Comparison of ENCODE assay signal across 17 cellular contexts in the genomic region with DNA sequence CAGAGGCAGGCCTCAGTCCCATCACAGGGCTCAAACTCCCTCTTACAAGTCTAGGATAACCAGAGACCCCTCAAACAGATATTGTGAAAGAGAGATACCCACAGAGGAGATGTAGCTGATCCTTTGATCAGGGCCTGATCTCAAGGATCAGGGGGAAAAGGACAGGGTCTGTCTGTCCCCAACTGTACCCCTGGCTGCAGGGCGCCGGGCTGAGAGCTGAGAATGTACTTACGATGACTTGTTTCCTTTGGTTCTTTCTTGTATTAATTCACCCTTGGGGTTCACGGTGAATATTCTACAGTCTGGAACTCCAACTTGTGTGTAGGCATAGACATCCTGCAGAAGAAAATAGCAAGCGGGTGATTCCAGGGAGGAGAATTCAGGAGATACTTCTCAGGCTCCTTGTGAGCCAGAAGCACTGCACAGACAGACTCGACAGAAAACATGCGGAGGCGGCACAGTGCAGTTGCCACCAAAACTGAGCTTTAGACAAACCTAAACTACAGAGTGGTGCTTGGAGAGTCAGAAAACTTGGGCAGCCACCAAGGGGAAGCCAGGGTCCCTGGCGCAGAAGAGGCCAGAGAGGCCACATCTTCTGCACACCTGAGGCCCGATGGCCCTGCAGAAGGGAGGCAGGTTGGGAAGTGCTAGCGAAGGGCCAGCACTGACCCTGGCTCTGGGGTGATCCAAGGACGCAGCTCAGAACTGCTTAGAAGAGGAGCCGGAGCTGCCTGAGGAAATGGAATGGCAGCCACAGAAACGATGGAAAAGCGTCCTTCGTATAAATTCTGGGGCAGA.
DNase-seq lines count a peak whose midpoint lies in the region; ATAC-seq, FAIRE-seq and TF ChIP-seq lines count a peak whose summit lies in the region.
"Had no signal": no experiment of that assay in that cellular context is flagged by ENCODE, and none has a peak within 500 bp of the region (broad histone marks: within the 10 kb centered on the region; RNA-seq: fewer than 3 reads in every experiment).

No MANE protein-coding gene starts in this region.

- CTCF ChIA-PET in activated CD8-positive, alpha-beta T cell treated with anti-CD3 and anti-CD28 coated beads for 36 hours (lab: Charles Lee): interaction anchor here (1.2 to 1.8 kb wide), 3 partner anchors 12 to 208 kb away, joined by 3 to 5 read pairs (median 4); no protein-coding TSS in a partner anchor

- no peak for ATAC-seq in activated CD8-positive, alpha-beta T cell treated with anti-CD3 and anti-CD28 coated beads for 36 hours
- ATAC-seq in lung (ENCODE audit: insufficient read depth, low FRiP score): no peak
- ATAC-seq: K562 had no signal

- no peaks in the 10 kb centered on the region for H3K27me3 ChIP-seq in lung (ENCODE audit: control insufficient read depth, insufficient read depth)
- no peaks in the 10 kb centered on the region for H3K27me3 ChIP-seq in suprapubic skin

- H3K9me3 Mint-ChIP-seq in activated naive CD4-positive, alpha-beta T cell treated with anti-CD3 and anti-CD28 coated beads, Interleukin-2, amount 50 U/mL, for 24 hours: no peaks in the 10 kb centered on the region
- H3K9me3 Mint-ChIP-seq in activated CD8-positive, alpha-beta T cell treated with anti-CD3 and anti-CD28 coated beads for 36 hours: no peaks in the 10 kb centered on the region
- H3K9me3 Mint-ChIP-seq: activated CD4-positive, alpha-beta T cell treated with anti-CD3 and anti-CD28 coated beads, Interleukin-2, amount 10 ng/mL, durations not matched to agents 24 days and 14 days had no signal

- peaks cover 28 to 55% of the 10 kb centered on the region in 2 donors for H3K36me3 ChIP-seq in lung (ENCODE audit: control insufficient read depth in 2 of 2, insufficient read depth in 2 of 2, low read length in 2 of 2)
- H3K36me3 ChIP-seq in suprapubic skin: peaks cover 56% of the 10 kb centered on the region

- peak overlapping the region; percentile 30 for H3K27ac Mint-ChIP-seq in activated naive CD4-positive, alpha-beta T cell treated with anti-CD3 and anti-CD28 coated beads, Interleukin-2, amount 50 U/mL, for 24 hours
- H3K27ac Mint-ChIP-seq in activated CD8-positive, alpha-beta T cell treated with anti-CD3 and anti-CD28 coated beads for 36 hours: peak overlapping the region; percentile 58
- H3K27ac Mint-ChIP-seq: activated CD4-positive, alpha-beta T cell treated with anti-CD3 and anti-CD28 coated beads, Interleukin-2, amount 10 ng/mL, durations not matched to agents 24 days and 14 days had no signal

- H3K27ac ChIP-seq in lung (ENCODE audit: low read depth in 1 of 2, low read length in 1 of 2) (no peak overlapping the region), suprapubic skin (no peak overlapping the region)

- no peaks in the 10 kb centered on the region for H3K27me3 Mint-ChIP-seq in activated naive CD4-positive, alpha-beta T cell treated with anti-CD3 and anti-CD28 coated beads, Interleukin-2, amount 50 U/mL, for 24 hours
- H3K27me3 Mint-ChIP-seq in activated CD8-positive, alpha-beta T cell treated with anti-CD3 and anti-CD28 coated beads for 36 hours: no peaks in the 10 kb centered on the region
- H3K27me3 Mint-ChIP-seq: activated CD4-positive, alpha-beta T cell treated with anti-CD3 and anti-CD28 coated beads, Interleukin-2, amount 10 ng/mL, durations not matched to agents 24 days and 14 days had no signal

- WGBS in lung, 2 donors: 96% methylated on average over 16 of the region's 16 CpGs
- 87% methylated on average over 16 of the region's 16 CpGs for WGBS in suprapubic skin

- intact Hi-C loops in activated CD8-positive, alpha-beta T cell treated with anti-CD3 and anti-CD28 coated beads for 36 hours (cut with micrococcal nuclease): no loop called here

- peaks cover 15% of the 10 kb centered on the region for H3K36me3 Mint-ChIP-seq in activated naive CD4-positive, alpha-beta T cell treated with anti-CD3 and anti-CD28 coated beads, Interleukin-2, amount 50 U/mL, for 24 hours
- peaks cover 77% of the 10 kb centered on the region for H3K36me3 Mint-ChIP-seq in activated CD8-positive, alpha-beta T cell treated with anti-CD3 and anti-CD28 coated beads for 36 hours (ENCODE audit: low read depth)

- H3K4me1 Mint-ChIP-seq in activated naive CD4-positive, alpha-beta T cell treated with anti-CD3 and anti-CD28 coated beads, Interleukin-2, amount 50 U/mL, for 24 hours: peaks cover 20% of the 10 kb centered on the region
- H3K4me1 Mint-ChIP-seq in activated CD8-positive, alpha-beta T cell treated with anti-CD3 and anti-CD28 coated beads for 36 hours (ENCODE audit: low read depth): peaks cover 28% of the 10 kb centered on the region

- POLR2A ChIA-PET in activated CD8-positive, alpha-beta T cell treated with anti-CD3 and anti-CD28 coated beads for 36 hours (lab: Charles Lee): interaction anchor here (0.7 to 2.5 kb wide), 3 partner anchors 10 to 97 kb away, joined by 3 to 13 read pairs (median 5); no protein-coding TSS in a partner anchor

- no peak overlapping the region for H3K4me3 Mint-ChIP-seq in activated naive CD4-positive, alpha-beta T cell treated with anti-CD3 and anti-CD28 coated beads, Interleukin-2, amount 50 U/mL, for 24 hours
- no peak overlapping the region for H3K4me3 Mint-ChIP-seq in activated CD8-positive, alpha-beta T cell treated with anti-CD3 and anti-CD28 coated beads for 36 hours
- H3K4me3 Mint-ChIP-seq: activated CD4-positive, alpha-beta T cell treated with anti-CD3 and anti-CD28 coated beads, Interleukin-2, amount 10 ng/mL, durations not matched to agents 24 days and 14 days had no signal

- DNase-seq in activated naive CD4-positive, alpha-beta T cell treated with Interleukin-2 at 50 U/mL for 16 hours: no peak
- no peak for DNase-seq in activated CD8-positive, alpha-beta T cell treated with anti-CD3 and anti-CD28 coated beads for 36 hours
- DNase-seq in lung (ENCODE audit: low spot score): peak; percentile 18
- peak; percentile 42 for DNase-seq in superior temporal gyrus (ENCODE audit: extremely low spot score)
- DNase-seq in suprapubic skin (ENCODE audit: low spot score in 2 of 2): no peak
- no peak for DNase-seq in HTR-8/SVneo (ENCODE audit: insufficient read length, low spot score)
- DNase-seq in GF-D8 (lab: John Stamatoyannopoulos, UW): no peak
- DNase-seq: activated CD4-positive, alpha-beta T cell treated with anti-CD3 and anti-CD28 coated beads, Interleukin-2, amount 10 ng/mL, durations not matched to agents 24 days and 14 days; central memory CD4-positive, alpha-beta T cell; COR-L47; EL; midbrain; NCI-H187 treated with DMSO at 0.1 percent for 48 hours; NCI-H446; stimulated activated CD4-positive, alpha-beta T cell treated with anti-CD3 and anti-CD28 coated beads, Interleukin-12 subunit alpha, Interleukin-12 subunit beta, amount 100 ng/mL, for 4 hours had no signal

- H3K4me3 ChIP-seq in lung: no peak overlapping the region
- no peak overlapping the region for H3K4me3 ChIP-seq in suprapubic skin
- H3K4me3 ChIP-seq: K562 had no signal

- no peak for FAIRE-seq in HTR-8/SVneo (lab: Jason Lieb, UNC)
- FAIRE-seq: K562 had no signal

- no peak for TF ChIP-seq POLR2A in suprapubic skin (IDR thresholded peaks at IDR 0.05)

- TF ChIP-seq CTCF in activated CD8-positive, alpha-beta T cell treated with anti-CD3 and anti-CD28 coated beads for 36 hours (IDR thresholded peaks at IDR 0.05): no peak
- TF ChIP-seq CTCF in lung (IDR thresholded peaks at IDR 0.05; ENCODE audit: control extremely low read depth, extremely low read depth): no peak
- no peak for TF ChIP-seq CTCF in suprapubic skin (IDR thresholded peaks at IDR 0.05)

- no peak for TF ChIP-seq EP300 in suprapubic skin (IDR thresholded peaks at IDR 0.05)

- H3K4me1 ChIP-seq in lung (ENCODE audit: control insufficient read depth in 2 of 2, insufficient read depth in 2 of 2, low read length in 2 of 2) (no peaks in the 10 kb centered on the region), suprapubic skin (no peaks in the 10 kb centered on the region)

- H3K9me3 ChIP-seq in lung (ENCODE audit: control insufficient read depth in 2 of 2, insufficient read depth in 1 of 2, low read length in 1 of 2) (no peaks in the 10 kb centered on the region), suprapubic skin (no peaks in the 10 kb centered on the region)

Comparison
In these comparisons a context has a peak if more than half of its experiments do, and no peak if none do; other contexts are left out.
1. DNase-seq: peak in lung (single experiment) and superior temporal gyrus (single experiment); none in activated naive CD4-positive, alpha-beta T cell treated with Interleukin-2 at 50 U/mL for 16 hours (single experiment), activated CD8-positive, alpha-beta T cell treated with anti-CD3 and anti-CD28 coated beads for 36 hours (single experiment), suprapubic skin (0 of 2), HTR-8/SVneo (single experiment) and GF-D8 (single experiment).